In the genomic region with DNA sequence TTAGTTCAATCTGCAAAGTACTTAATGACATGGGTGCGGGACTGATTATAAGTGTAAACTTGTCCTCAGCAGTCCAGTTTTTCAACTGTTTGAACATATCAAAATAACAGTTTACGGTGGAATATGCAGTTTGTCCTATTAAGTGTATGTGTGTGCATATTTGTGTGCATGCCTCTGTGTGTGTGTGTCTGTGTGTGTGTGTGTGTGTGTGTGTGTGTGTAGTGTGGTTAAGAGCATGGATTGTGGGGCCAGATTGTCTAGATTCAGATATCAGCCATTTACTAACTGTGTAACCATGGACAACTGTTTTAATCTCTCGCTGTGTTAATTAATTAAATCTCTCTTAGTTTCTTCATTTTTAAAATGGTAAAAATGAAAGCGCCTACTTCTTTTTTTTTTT, we compare ENCODE assay signal across 17 cellular contexts. TPM values are rescaled to one million over a fixed set of nuclear protein-coding genes. Genes with fewer than 3 reads are reported as not detected.
DNase-seq lines count a peak whose midpoint lies in the region; ATAC-seq, FAIRE-seq and TF ChIP-seq lines count a peak whose summit lies in the region.
"Had no signal": no experiment of that assay in that cellular context is flagged by ENCODE, and none has a peak within 500 bp of the region (broad histone marks: within the 10 kb centered on the region; RNA-seq: fewer than 3 reads in every experiment).

No MANE protein-coding gene starts in this region.

- POLR2A ChIA-PET in activated B cell treated with CpG ODN at 0.5 μM for 24 hours (lab: Charles Lee), result no interaction called here

- CTCF ChIA-PET in activated B cell treated with CpG ODN at 0.5 μM for 24 hours (lab: Charles Lee), result no interaction called here

- intact Hi-C loops in activated B cell treated with CpG ODN at 0.5 μM for 24 hours (cut with micrococcal nuclease) (no loop called here), gastrocnemius medialis (cut with DNase I; ENCODE audit: low total_unique reads) (no loop called here), kidney (cut with DNase I) (no loop called here), breast epithelium (cut with DNase I; ENCODE audit: low total_unique reads) (no loop called here)

- H3K27me3 ChIP-seq in gastrocnemius medialis, result no peaks in the 10 kb centered on the region
- H3K27me3 ChIP-seq in breast epithelium, result no peaks in the 10 kb centered on the region
- H3K27me3 ChIP-seq: body of pancreas, spleen, suprapubic skin had no signal

- peaks cover 2% of the 10 kb centered on the region for H3K36me3 Mint-ChIP-seq in activated naive CD4-positive, alpha-beta T cell treated with anti-CD3 and anti-CD28 coated beads, Interleukin-2, amount 50 U/mL, for 24 hours
- no peaks in the 10 kb centered on the region for H3K36me3 Mint-ChIP-seq in activated B cell treated with CpG ODN at 0.5 μM for 24 hours (ENCODE audit: low read depth)

- H3K4me3 ChIP-seq in gastrocnemius medialis (no peak overlapping the region), kidney (ENCODE audit: low read length in 2 of 2) (no peak overlapping the region), breast epithelium (no peak overlapping the region)
- H3K4me3 ChIP-seq: body of pancreas had no signal

- H3K9ac ChIP-seq in kidney (ENCODE audit: low read length in 2 of 2), result no peak overlapping the region

- H3K27ac ChIP-seq in gastrocnemius medialis (peak overlapping the region; percentile 18 to 78 (median 58)), kidney (ENCODE audit: low read depth in 2 of 2, low read length in 2 of 2) (no peak overlapping the region), breast epithelium (no peak overlapping the region)
- H3K27ac ChIP-seq: body of pancreas, suprapubic skin, WERI-Rb-1 had no signal

- H3K36me3 ChIP-seq in gastrocnemius medialis (peaks cover 0 to 99% of the 10 kb centered on the region in 2 donors), kidney (ENCODE audit: control insufficient read depth in 1 of 2, insufficient read depth in 2 of 2, low read length in 2 of 2) (peaks cover 0 to 2% of the 10 kb centered on the region in 2 donors), breast epithelium (no peaks in the 10 kb centered on the region)
- H3K36me3 ChIP-seq: suprapubic skin, WERI-Rb-1 had no signal

- in situ Hi-C loops in gastrocnemius medialis (cut with MboI; ENCODE audit: low sequenced_read_pairs in 4 of 4), result no loop called here

- H3K4me3 Mint-ChIP-seq in activated naive CD4-positive, alpha-beta T cell treated with anti-CD3 and anti-CD28 coated beads, Interleukin-2, amount 50 U/mL, for 24 hours, result peak overlapping the region; percentile 63
- H3K4me3 Mint-ChIP-seq in activated B cell treated with CpG ODN at 0.5 μM for 24 hours, result peak overlapping the region; percentile 63

- no peak overlapping the region for H3K27ac Mint-ChIP-seq in activated naive CD4-positive, alpha-beta T cell treated with anti-CD3 and anti-CD28 coated beads, Interleukin-2, amount 50 U/mL, for 24 hours
- H3K27ac Mint-ChIP-seq in activated B cell treated with CpG ODN at 0.5 μM for 24 hours, result no peak overlapping the region

- TF ChIP-seq POLR2A in gastrocnemius medialis (IDR thresholded peaks at IDR 0.05), result no peak
- no peak for TF ChIP-seq POLR2A in breast epithelium (IDR thresholded peaks at IDR 0.05)

- no peaks in the 10 kb centered on the region for H3K27me3 Mint-ChIP-seq in activated naive CD4-positive, alpha-beta T cell treated with anti-CD3 and anti-CD28 coated beads, Interleukin-2, amount 50 U/mL, for 24 hours
- H3K27me3 Mint-ChIP-seq in activated B cell treated with CpG ODN at 0.5 μM for 24 hours, result no peaks in the 10 kb centered on the region

- H3K9me3 Mint-ChIP-seq in activated naive CD4-positive, alpha-beta T cell treated with anti-CD3 and anti-CD28 coated beads, Interleukin-2, amount 50 U/mL, for 24 hours, result no peaks in the 10 kb centered on the region
- H3K9me3 Mint-ChIP-seq in activated B cell treated with CpG ODN at 0.5 μM for 24 hours, result no peaks in the 10 kb centered on the region

- FAIRE-seq in kidney (lab: Jason Lieb, UNC), result no peak

- H3K4me1 ChIP-seq in gastrocnemius medialis, result no peaks in the 10 kb centered on the region
- H3K4me1 ChIP-seq in kidney (ENCODE audit: control insufficient read depth in 1 of 2, insufficient read depth in 1 of 2, low read depth in 1 of 2, low read length in 2 of 2), result no peaks in the 10 kb centered on the region
- no peaks in the 10 kb centered on the region for H3K4me1 ChIP-seq in breast epithelium
- H3K4me1 ChIP-seq: body of pancreas, suprapubic skin had no signal

- H3K9me3 ChIP-seq in gastrocnemius medialis (no peaks in the 10 kb centered on the region), kidney (ENCODE audit: control insufficient read depth in 1 of 2, low read length in 2 of 2) (no peaks in the 10 kb centered on the region), breast epithelium (no peaks in the 10 kb centered on the region)
- H3K9me3 ChIP-seq: body of pancreas, spleen, suprapubic skin had no signal

- DNase-seq in activated naive CD4-positive, alpha-beta T cell treated with anti-CD3 and anti-CD28 coated beads, Interleukin-2, amount 50 U/mL, for 16 hours, result no peak
- DNase-seq in activated B cell treated with CpG ODN at 0.5 μM for 24 hours (no peak), gastrocnemius medialis (no peak), kidney (no peak), breast epithelium (ENCODE audit: low spot score in 2 of 2) (no peak), D341Med (ENCODE audit: low spot score) (no peak)
- DNase-seq: body of pancreas, DMS53, hypothalamus, NCI-H1092 treated with DMSO at 0.1 percent for 48 hours, posterior cingulate gyrus, spleen, WERI-Rb-1 had no signal

- H3K4me1 Mint-ChIP-seq in activated naive CD4-positive, alpha-beta T cell treated with anti-CD3 and anti-CD28 coated beads, Interleukin-2, amount 50 U/mL, for 24 hours, result peaks cover 17% of the 10 kb centered on the region
- H3K4me1 Mint-ChIP-seq in activated B cell treated with CpG ODN at 0.5 μM for 24 hours, result peaks cover 10% of the 10 kb centered on the region

- no peak for TF ChIP-seq CTCF in activated B cell treated with CpG ODN at 0.5 μM for 24 hours (IDR thresholded peaks at IDR 0.05)
- no peak for TF ChIP-seq CTCF in gastrocnemius medialis (IDR thresholded peaks at IDR 0.05 in 4 of 5, conservative IDR thresholded peaks at IDR 0.05 in 1 of 5)
- TF ChIP-seq CTCF in kidney (IDR thresholded peaks at IDR 0.05; ENCODE audit: borderline replicate concordance, extremely low read depth, insufficient read depth), result no peak
- TF ChIP-seq CTCF in breast epithelium (IDR thresholded peaks at IDR 0.05), result no peak

- ATAC-seq in GM21515 (IDR thresholded peaks at IDR 0.05; ENCODE audit: unreplicated experiment) (peak; percentile 21), activated B cell treated with CpG ODN at 0.5 μM for 24 hours (ENCODE audit: low read depth) (no peak), gastrocnemius medialis (no peak)
- ATAC-seq: body of pancreas, left lobe of liver had no signal

RNA-seq across cellular contexts. Expression of a gene that starts 39.0 kb away (rescaled TPM):
- total RNA-seq in activated B cell treated with CpG ODN at 0.5 μM for 24 hours (0.46 and 0.73 TPM in 2 replicates), gastrocnemius medialis (100 to 1,000 TPM; 105 to 297 (median 200) TPM), kidney (7.1 TPM), breast epithelium (10 to 100 TPM; 12.8 to 18.4 (median 17.3) TPM)
- polyA plus RNA-seq in kidney (ENCODE audit: insufficient read depth, low read depth, low replicate concordance), result 6.5 TPM

RNA-seq across cellular contexts. Expression of a gene that starts 51.5 kb away (rescaled TPM):
- total RNA-seq in activated B cell treated with CpG ODN at 0.5 μM for 24 hours (259 and 282 TPM in 2 replicates), gastrocnemius medialis (10 to 100 TPM; 25.6 to 64.3 (median 47.8) TPM), kidney (151 TPM), breast epithelium (100 to 1,000 TPM in 2 of 3 donors, 10 to 100 TPM in 1; 96.0 to 186 (median 156) TPM)
- 63.7 TPM for polyA plus RNA-seq in kidney (ENCODE audit: insufficient read depth, low read depth, low replicate concordance)

Comparison
In these comparisons a context has a peak if more than half of its experiments do, and no peak if none do; other contexts are left out.
1. H3K27ac ChIP-seq: peak in gastrocnemius medialis (4 of 4); none in kidney (0 of 2) and breast epithelium (0 of 2).
2. RNA of a gene that starts 39.0 kb away (total RNA-seq): 105 to 297 TPM in gastrocnemius medialis; 12.8 to 18.4 TPM in breast epithelium, 7.1 TPM in kidney (single experiment) and 0.46 to 0.73 TPM in activated B cell treated with CpG ODN at 0.5 μM for 24 hours; every median in the first group is over 4 times any median in the second.